37 cellular contexts compared by ENCODE assay signal in the genomic region with DNA sequence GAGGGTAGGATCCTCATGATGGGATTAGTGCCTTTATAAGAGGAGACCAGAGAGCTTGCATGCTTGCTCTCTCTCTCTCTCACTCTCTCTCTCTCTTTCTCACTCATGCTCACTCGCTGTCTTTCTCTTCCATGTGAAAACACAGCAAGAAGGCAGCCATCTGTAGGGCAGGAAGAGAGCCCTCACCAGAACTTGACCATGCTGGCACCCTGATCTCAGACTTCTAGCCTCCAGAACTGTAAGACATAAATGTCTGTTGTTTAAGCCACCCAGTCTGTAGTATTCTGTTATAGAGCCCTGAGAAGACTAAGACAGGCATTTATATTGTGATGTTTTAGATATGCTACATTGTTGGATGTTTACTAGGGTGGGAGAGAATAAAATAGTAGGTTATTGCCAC.
"Had no signal": no experiment of that assay in that cellular context is flagged by ENCODE, and none has a peak within 500 bp of the region (broad histone marks: within the 10 kb centered on the region; RNA-seq: fewer than 3 reads in every experiment).

No MANE protein-coding gene starts in this region.

- H3K27ac Mint-ChIP-seq: activated B cell treated with CpG ODN at 0.5 μM for 24 hours; activated CD4-positive, alpha-beta memory T cell treated with anti-CD3 and anti-CD28 coated beads for 36 hours; activated CD4-positive, alpha-beta T cell treated with anti-CD3 and anti-CD28 coated beads, Interleukin-2, amount 10 ng/mL, durations not matched to agents 24 days and 14 days; activated CD8-positive, alpha-beta T cell treated with anti-CD3 and anti-CD28 coated beads for 36 hours; activated naive CD4-positive, alpha-beta T cell treated with anti-CD3 and anti-CD28 coated beads for 36 hours; activated naive CD4-positive, alpha-beta T cell treated with anti-CD3 and anti-CD28 coated beads, Interleukin-2, amount 50 U/mL, for 72 hours; activated naive CD8-positive, alpha-beta T cell treated with anti-CD3 and anti-CD28 coated beads for 36 hours; activated T-cell treated with anti-CD3 and anti-CD28 coated beads, Interleukin-2, amount 50 U/mL, for 72 hours; activated T-helper 1 cell treated with anti-CD3 and anti-CD28 coated beads, Interleukin-12 subunit alpha, Interleukin-12 subunit beta, Interleukin-2, Interleukin-4 antibody, amounts not matched to agents 30 ng/mL and 10 ng/mL and 1 ng/mL, durations not matched to agents 14 hours and 24 hours and 36 hours; activated T-helper 17 cell treated with anti-CD3 and anti-CD28 coated beads, Interleukin-2, amount 50 U/mL, for 72 hours; T-helper 1 cell treated with Interleukin-12 subunit alpha and Interleukin-12 subunit beta and Interleukin-4 antibody, amounts not matched to agents 30 μg/mL and 1 μg/mL, for 36 hours; T-helper 2 cell treated with Interferon-gamma antibody and Interleukin-4, amounts not matched to agents 5 μg/mL and 100 μg/mL, for 36 hours had no signal

- H3K36me3 ChIP-seq: adrenal gland, brain microvascular endothelial cell, breast epithelium had no signal

- H3K4me3 Mint-ChIP-seq: activated B cell treated with CpG ODN at 0.5 μM for 24 hours; activated CD4-positive, alpha-beta memory T cell treated with anti-CD3 and anti-CD28 coated beads for 36 hours; activated CD4-positive, alpha-beta T cell treated with anti-CD3 and anti-CD28 coated beads, Interleukin-2, amount 10 ng/mL, durations not matched to agents 24 days and 14 days; activated CD8-positive, alpha-beta T cell treated with anti-CD3 and anti-CD28 coated beads for 36 hours; activated naive CD4-positive, alpha-beta T cell treated with anti-CD3 and anti-CD28 coated beads for 36 hours; activated naive CD8-positive, alpha-beta T cell treated with anti-CD3 and anti-CD28 coated beads for 36 hours; activated T-cell treated with anti-CD3 and anti-CD28 coated beads, Interleukin-2, amount 50 U/mL, for 4 hours; activated T-cell treated with anti-CD3 and anti-CD28 coated beads, Interleukin-2, amount 50 U/mL, for 72 hours; activated T-helper 1 cell treated with anti-CD3 and anti-CD28 coated beads, Interleukin-12 subunit alpha, Interleukin-12 subunit beta, Interleukin-2, Interleukin-4 antibody, amounts not matched to agents 30 ng/mL and 10 ng/mL and 1 ng/mL, durations not matched to agents 14 hours and 24 hours and 36 hours; activated T-helper 17 cell treated with anti-CD3 and anti-CD28 coated beads, Interleukin-2, amount 50 U/mL, for 72 hours; T-helper 1 cell treated with Interleukin-12 subunit alpha and Interleukin-12 subunit beta and Interleukin-4 antibody, amounts not matched to agents 30 μg/mL and 1 μg/mL, for 36 hours; T-helper 2 cell treated with Interferon-gamma antibody and Interleukin-4, amounts not matched to agents 5 μg/mL and 100 μg/mL, for 36 hours had no signal

- H3K9me3 ChIP-seq: adrenal gland, body of pancreas, breast epithelium had no signal

- H3K27me3 ChIP-seq: adrenal gland, body of pancreas, brain microvascular endothelial cell, breast epithelium had no signal

- FAIRE-seq: astrocyte, TTC549 had no signal

- H3K4me1 ChIP-seq: adrenal gland, body of pancreas, breast epithelium had no signal

- H3K27ac ChIP-seq: adrenal gland, body of pancreas, brain microvascular endothelial cell, breast epithelium, VCaP had no signal

- H3K27me3 Mint-ChIP-seq: activated B cell treated with CpG ODN at 0.5 μM for 24 hours; activated CD4-positive, alpha-beta T cell treated with anti-CD3 and anti-CD28 coated beads, Interleukin-2, amount 10 ng/mL, durations not matched to agents 24 days and 14 days; activated T-helper 17 cell treated with anti-CD3 and anti-CD28 coated beads, Interleukin-2, amount 50 U/mL, for 72 hours had no signal

- H3K4me1 Mint-ChIP-seq: activated CD4-positive, alpha-beta T cell treated with anti-CD3 and anti-CD28 coated beads, Interleukin-2, amount 10 ng/mL, durations not matched to agents 24 days and 14 days had no signal

- H3K36me3 Mint-ChIP-seq: activated naive CD4-positive, alpha-beta T cell treated with anti-CD3 and anti-CD28 coated beads, Interleukin-2, amount 50 U/mL, for 72 hours; activated naive CD8-positive, alpha-beta T cell treated with anti-CD3 and anti-CD28 coated beads for 36 hours had no signal

- H3K4me3 ChIP-seq: adrenal gland, body of pancreas, breast epithelium had no signal

- DNase-seq: activated B cell treated with CpG ODN at 0.5 μM for 24 hours; activated CD4-positive, alpha-beta memory T cell treated with anti-CD3 and anti-CD28 coated beads for 36 hours; activated CD4-positive, alpha-beta T cell treated with anti-CD3 and anti-CD28 coated beads for 4 hours; activated CD4-positive, alpha-beta T cell treated with anti-CD3 and anti-CD28 coated beads, Interleukin-2, amount 10 ng/mL, durations not matched to agents 24 days and 14 days; activated CD4-positive, alpha-beta T cell treated with anti-CD3 and anti-CD28 coated beads, Interleukin-2, amount 50 U/mL, for 1 hour; activated CD4-positive, alpha-beta T cell treated with anti-CD3 and anti-CD28 coated beads, Interleukin-2, amount 50 U/mL, for 4 hours; activated CD4-positive, CD25-positive, alpha-beta regulatory T cell treated with anti-CD3 and anti-CD28 coated beads, Interleukin-2, amount 50 U/mL, for 72 hours; activated CD8-positive, alpha-beta memory T cell treated with anti-CD3 and anti-CD28 coated beads, Interleukin-2, amount 50 U/mL, for 4 hours; activated CD8-positive, alpha-beta T cell treated with anti-CD3 and anti-CD28 coated beads for 36 hours; activated effector memory CD4-positive, alpha-beta T cell treated with anti-CD3 and anti-CD28 coated beads, Interleukin-2, amount 50 U/mL, for 16 hours; activated gamma-delta T cell treated with Interleukin-2 at 50 U/mL for 16 hours; activated naive CD4-positive, alpha-beta T cell; activated naive CD4-positive, alpha-beta T cell treated with anti-CD3 and anti-CD28 coated beads for 36 hours; activated naive CD4-positive, alpha-beta T cell treated with anti-CD3 and anti-CD28 coated beads, Interleukin-2, amount 50 U/mL, for 16 hours; activated naive CD8-positive, alpha-beta T cell treated with anti-CD3 and anti-CD28 coated beads for 36 hours; activated T-cell treated with anti-CD3 and anti-CD28 coated beads for 4 hours; activated T-cell treated with anti-CD3 and anti-CD28 coated beads, Interleukin-2, amount 50 U/mL, for 1 hour; activated T-cell treated with anti-CD3 and anti-CD28 coated beads, Interleukin-2, amount 50 U/mL, for 4 hours; activated T-cell treated with anti-CD3 and anti-CD28 coated beads, Interleukin-2, amount 50 U/mL, for 72 hours; adrenal gland; amniotic stem cell; aorta; body of pancreas; brain microvascular endothelial cell; central memory CD4-positive, alpha-beta T cell; T-helper 1 cell; T-helper 2 cell; T-helper 9 cell had no signal

- H3K9me3 Mint-ChIP-seq: activated B cell treated with CpG ODN at 0.5 μM for 24 hours; activated CD4-positive, alpha-beta memory T cell treated with anti-CD3 and anti-CD28 coated beads for 36 hours; activated CD4-positive, alpha-beta T cell treated with anti-CD3 and anti-CD28 coated beads, Interleukin-2, amount 10 ng/mL, durations not matched to agents 24 days and 14 days; activated CD8-positive, alpha-beta T cell treated with anti-CD3 and anti-CD28 coated beads for 36 hours; activated naive CD4-positive, alpha-beta T cell treated with anti-CD3 and anti-CD28 coated beads for 36 hours; activated naive CD4-positive, alpha-beta T cell treated with anti-CD3 and anti-CD28 coated beads, Interleukin-2, amount 50 U/mL, for 72 hours; activated naive CD8-positive, alpha-beta T cell treated with anti-CD3 and anti-CD28 coated beads for 36 hours; activated T-cell treated with anti-CD3 and anti-CD28 coated beads, Interleukin-2, amount 50 U/mL, for 4 hours; activated T-cell treated with anti-CD3 and anti-CD28 coated beads, Interleukin-2, amount 50 U/mL, for 72 hours; activated T-helper 1 cell treated with anti-CD3 and anti-CD28 coated beads, Interleukin-12 subunit alpha, Interleukin-12 subunit beta, Interleukin-2, Interleukin-4 antibody, amounts not matched to agents 30 ng/mL and 10 ng/mL and 1 ng/mL, durations not matched to agents 14 hours and 24 hours and 36 hours; activated T-helper 17 cell treated with anti-CD3 and anti-CD28 coated beads, Interleukin-2, amount 50 U/mL, for 72 hours; T-helper 1 cell treated with Interleukin-12 subunit alpha and Interleukin-12 subunit beta and Interleukin-4 antibody, amounts not matched to agents 30 μg/mL and 1 μg/mL, for 36 hours; T-helper 2 cell treated with Interferon-gamma antibody and Interleukin-4, amounts not matched to agents 5 μg/mL and 100 μg/mL, for 36 hours had no signal

- ATAC-seq: activated CD8-positive, alpha-beta T cell treated with anti-CD3 and anti-CD28 coated beads for 36 hours; activated naive CD4-positive, alpha-beta T cell treated with anti-CD3 and anti-CD28 coated beads, Interleukin-2, amount 50 U/mL, for 72 hours; activated T-cell treated with anti-CD3 and anti-CD28 coated beads, Interleukin-2, amount 50 U/mL, for 4 hours; activated T-cell treated with anti-CD3 and anti-CD28 coated beads, Interleukin-2, amount 50 U/mL, for 72 hours; activated T-helper 17 cell treated with anti-CD3 and anti-CD28 coated beads, Interleukin-2, amount 50 U/mL, for 72 hours; body of pancreas had no signal
